ENCODE assay signal across 1 cellular context in the genomic region with DNA sequence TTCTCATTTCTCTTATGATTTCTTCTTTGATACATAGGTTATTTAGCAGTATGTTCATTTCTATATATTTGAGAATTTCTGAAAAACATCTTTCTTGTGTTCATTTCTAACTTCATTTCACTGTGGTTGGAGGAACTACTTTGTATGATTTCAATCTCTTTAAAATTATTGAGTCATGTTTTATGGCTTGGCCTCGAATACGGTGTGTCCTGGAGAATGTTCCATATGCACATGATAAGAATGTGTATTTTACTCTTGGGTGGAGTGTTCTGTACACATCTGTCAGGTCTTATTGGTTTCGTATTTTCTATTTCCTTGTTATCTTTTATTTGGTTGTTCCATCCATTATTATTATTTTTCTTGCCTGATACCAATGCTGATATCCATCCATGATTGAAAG.
TF ChIP-seq lines count a peak whose summit lies in the region.

No MANE protein-coding gene starts in this region.

TF ChIP-seq in K562, 482 proteins besides CTCF, POLR2A, EP300 and RAD21 (continued from another document and continues in another):
- TF ChIP-seq ZNF134 (CRISPR knock-in tag; conservative IDR thresholded peaks at IDR 0.05) (no peak), HNRNPL (IDR thresholded peaks at IDR 0.05; ENCODE audit: low read depth, low read length) (no peak), NFE2 (IDR thresholded peaks at IDR 0.05; ENCODE audit: low read depth) (peak; percentile 62; the same call in 1 of the 2 replicates), TSC22D4 (tag; IDR thresholded peaks at IDR 0.05) (no peak), ZNF395 (CRISPR knock-in tag; IDR thresholded peaks at IDR 0.05) (no peak), SMARCE1 (IDR thresholded peaks at IDR 0.05) (peak; percentile 52; the same call in 1 of the 2 replicates), CBFB (CRISPR knock-in tag; IDR thresholded peaks at IDR 0.05) (no peak), SIRT6 (IDR thresholded peaks at IDR 0.05; ENCODE audit: low read depth, low read length) (no peak), ATF7 (IDR thresholded peaks at IDR 0.05) (0 out of 2 replicates have a peak, but pooled peaks have one; percentile 19), HMGN3 (IDR thresholded peaks at IDR 0.05; ENCODE audit: borderline replicate concordance, extremely low read depth, insufficient read length, low read depth, low read length) (no peak), FUS (optimal IDR thresholded peaks at IDR 0.05; ENCODE audit: low read depth, low read length) (no peak), NFYB (IDR thresholded peaks at IDR 0.05; ENCODE audit: extremely low read depth, insufficient read length) (no peak), MECOM (CRISPR knock-in tag; IDR thresholded peaks at IDR 0.05) (no peak), DPF2 (IDR thresholded peaks at IDR 0.05) (peak; percentile 77), FOXO4 (CRISPR knock-in tag; IDR thresholded peaks at IDR 0.05) (no peak), ZBTB40 (IDR thresholded peaks at IDR 0.05) (no peak), ZBTB40 (CRISPR knock-in tag; IDR thresholded peaks at IDR 0.05) (no peak), ZNF766 (CRISPR knock-in tag; conservative IDR thresholded peaks at IDR 0.05) (no peak), KLF16 (IDR thresholded peaks at IDR 0.05) (no peak), PHB (CRISPR knock-in tag; IDR thresholded peaks at IDR 0.05) (no peak), POLR2AphosphoS5 (IDR thresholded peaks at IDR 0.05; ENCODE audit: control insufficient read depth, insufficient read depth, low read depth, low read length) (no peak), PHF20 (IDR thresholded peaks at IDR 0.05; ENCODE audit: partially characterized antibody) (no peak), MGA (IDR thresholded peaks at IDR 0.05) (peak; percentile 89)
- TF ChIP-seq, protein P1, sequence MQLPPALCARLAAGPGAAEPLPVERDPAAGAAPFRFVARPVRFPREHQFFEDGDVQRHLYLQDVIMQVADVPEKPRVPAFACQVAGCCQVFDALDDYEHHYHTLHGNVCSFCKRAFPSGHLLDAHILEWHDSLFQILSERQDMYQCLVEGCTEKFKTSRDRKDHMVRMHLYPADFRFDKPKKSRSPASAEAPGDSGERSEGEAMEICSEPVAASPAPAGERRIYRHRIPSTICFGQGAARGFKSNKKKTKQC (CRISPR knock-in tag; IDR thresholded peaks at IDR 0.05) = no peak
- TF ChIP-seq, protein P2, sequence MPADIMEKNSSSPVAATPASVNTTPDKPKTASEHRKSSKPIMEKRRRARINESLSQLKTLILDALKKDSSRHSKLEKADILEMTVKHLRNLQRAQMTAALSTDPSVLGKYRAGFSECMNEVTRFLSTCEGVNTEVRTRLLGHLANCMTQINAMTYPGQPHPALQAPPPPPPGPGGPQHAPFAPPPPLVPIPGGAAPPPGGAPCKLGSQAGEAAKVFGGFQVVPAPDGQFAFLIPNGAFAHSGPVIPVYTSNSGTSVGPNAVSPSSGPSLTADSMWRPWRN (IDR thresholded peaks at IDR 0.05; ENCODE audit: low read depth) = no peak
- TF ChIP-seq, protein P3, sequence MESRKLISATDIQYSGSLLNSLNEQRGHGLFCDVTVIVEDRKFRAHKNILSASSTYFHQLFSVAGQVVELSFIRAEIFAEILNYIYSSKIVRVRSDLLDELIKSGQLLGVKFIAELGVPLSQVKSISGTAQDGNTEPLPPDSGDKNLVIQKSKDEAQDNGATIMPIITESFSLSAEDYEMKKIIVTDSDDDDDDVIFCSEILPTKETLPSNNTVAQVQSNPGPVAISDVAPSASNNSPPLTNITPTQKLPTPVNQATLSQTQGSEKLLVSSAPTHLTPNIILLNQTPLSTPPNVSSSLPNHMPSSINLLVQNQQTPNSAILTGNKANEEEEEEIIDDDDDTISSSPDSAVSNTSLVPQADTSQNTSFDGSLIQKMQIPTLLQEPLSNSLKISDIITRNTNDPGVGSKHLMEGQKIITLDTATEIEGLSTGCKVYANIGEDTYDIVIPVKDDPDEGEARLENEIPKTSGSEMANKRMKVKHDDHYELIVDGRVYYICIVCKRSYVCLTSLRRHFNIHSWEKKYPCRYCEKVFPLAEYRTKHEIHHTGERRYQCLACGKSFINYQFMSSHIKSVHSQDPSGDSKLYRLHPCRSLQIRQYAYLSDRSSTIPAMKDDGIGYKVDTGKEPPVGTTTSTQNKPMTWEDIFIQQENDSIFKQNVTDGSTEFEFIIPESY (CRISPR knock-in tag; IDR thresholded peaks at IDR 0.05) = no peak
